8 cellular contexts compared by ENCODE assay signal in the genomic region with DNA sequence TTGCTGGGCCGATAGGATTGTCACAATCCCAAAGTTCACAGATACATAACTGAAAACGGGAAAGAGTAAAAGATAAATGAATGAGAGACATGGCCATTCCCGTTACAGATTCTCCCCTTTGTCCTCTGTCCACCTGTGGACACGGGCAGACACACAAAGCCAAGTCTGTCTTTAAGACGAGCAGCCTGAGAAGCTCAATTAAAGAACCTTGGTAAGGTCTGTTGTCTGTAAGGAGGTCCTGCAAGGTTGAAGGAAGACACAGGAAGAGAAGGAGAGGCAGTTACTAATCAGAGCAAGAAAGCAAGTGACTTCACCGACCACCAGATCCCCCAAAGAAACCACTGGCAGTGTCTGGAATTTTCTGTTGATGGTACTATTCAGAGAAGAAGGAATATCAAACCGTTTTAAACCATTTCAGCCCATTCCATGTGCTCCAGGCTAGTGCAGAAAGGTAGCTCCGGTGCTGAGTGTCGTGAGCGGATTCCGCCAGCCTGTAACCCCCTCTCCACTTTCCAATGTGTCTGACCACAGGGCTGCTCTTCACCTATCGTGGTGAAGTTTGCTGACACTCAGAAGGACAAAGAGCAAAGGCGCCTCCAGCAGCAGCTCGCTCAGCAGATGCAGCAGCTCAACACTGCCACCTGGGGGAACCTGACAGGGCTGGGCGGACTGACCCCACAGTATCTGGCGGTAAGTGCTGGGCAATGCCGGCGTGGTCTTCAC.
DNase-seq lines count a peak whose midpoint lies in the region; ATAC-seq, FAIRE-seq and TF ChIP-seq lines count a peak whose summit lies in the region.

No MANE protein-coding gene starts in this region.

- H3K27ac Mint-ChIP-seq in progenitor cell of endocrine pancreas, result no peak overlapping the region

- no peaks in the 10 kb centered on the region for H3K4me1 ChIP-seq in RWPE2 (ENCODE audit: insufficient read depth, poor library complexity, severe bottlenecking)

- no peaks in the 10 kb centered on the region for H3K36me3 ChIP-seq in RWPE2 (ENCODE audit: low read depth)

- in situ Hi-C loops in ACHN (cut with HindIII; ENCODE audit: low pct_ligation_motif_present, low pct_unique_long_range_greater_than_20kb, low sequenced_read_pairs), result no loop called here

- H3K27ac ChIP-seq in RWPE2 (ENCODE audit: poor library complexity, severe bottlenecking), result no peak overlapping the region

- TF ChIP-seq CTCF in RWPE2 (IDR thresholded peaks at IDR 0.05; ENCODE audit: poor library complexity, severe bottlenecking), result peak; percentile 83
- TF ChIP-seq CTCF in progenitor cell of endocrine pancreas (IDR thresholded peaks at IDR 0.05; ENCODE audit: unreplicated experiment), result peak; percentile 93

- H3K27me3 Mint-ChIP-seq in progenitor cell of endocrine pancreas, result peaks cover 51% of the 10 kb centered on the region

- no peaks in the 10 kb centered on the region for H3K9me3 ChIP-seq in RWPE2 (ENCODE audit: severe bottlenecking)

- H3K9me3 Mint-ChIP-seq in progenitor cell of endocrine pancreas (ENCODE audit: low read depth), result no peaks in the 10 kb centered on the region

- peaks cover 16% of the 10 kb centered on the region for H3K4me1 Mint-ChIP-seq in progenitor cell of endocrine pancreas (ENCODE audit: low read depth)

- H3K4me3 Mint-ChIP-seq in progenitor cell of endocrine pancreas (ENCODE audit: low read depth), result no peak overlapping the region

- no peaks in the 10 kb centered on the region for H3K36me3 Mint-ChIP-seq in progenitor cell of endocrine pancreas (ENCODE audit: insufficient read depth)

- H3K27me3 ChIP-seq in RWPE2 (ENCODE audit: insufficient read depth, poor library complexity, severe bottlenecking), result no peaks in the 10 kb centered on the region

- no peak for FAIRE-seq in urothelium cell line (lab: Jason Lieb, UNC)

- no peak overlapping the region for H3K4me3 ChIP-seq in RWPE2 (ENCODE audit: severe bottlenecking)

- DNase-seq in ACHN (peak; percentile 56), RWPE2 (ENCODE audit: low spot score) (no peak), glomerular visceral epithelial cell (ENCODE audit: extremely low spot score) (peak; percentile 62), progenitor cell of endocrine pancreas (ENCODE audit: low spot score, unreplicated experiment) (peak; percentile 80), urothelium cell line (ENCODE audit: low spot score) (peak; percentile 86)
- peak; percentile 68 for DNase-seq in activated gamma-delta T cell treated with anti-CD3 and anti-CD28 coated beads, Interleukin-2, amount 50 U/mL, for 16 hours (ENCODE audit: low read depth)

- ATAC-seq in GM18861 (IDR thresholded peaks at IDR 0.05; ENCODE audit: unreplicated experiment) (peak; percentile 79), HG03175 (IDR thresholded peaks at IDR 0.05; ENCODE audit: unreplicated experiment) (peak; percentile 74), RWPE2 (ENCODE audit: low read depth) (peak; percentile 84; the same call in 2 of the 3 replicates)
